Comparison of ENCODE assay signal across 1 cellular context in genomic region chr2:147033046-147033445, GRCh38.
A peak's percentile ranks its signal among the peaks of the same experiment; 100 is the strongest.
TF ChIP-seq lines count a peak whose summit lies in the region.

No MANE protein-coding gene starts in this region.

TF ChIP-seq in endothelial cell of umbilical vein, 7 proteins besides CTCF, POLR2A, EP300 and RAD21:
- TF ChIP-seq JUN (IDR thresholded peaks at IDR 0.05; ENCODE audit: borderline replicate concordance, insufficient read depth, insufficient read length, low read depth) (no peak), POLR2AphosphoS5 (IDR thresholded peaks at IDR 0.05; ENCODE audit: insufficient read depth, low read depth, low read length) (no peak), FOS (IDR thresholded peaks at IDR 0.05; ENCODE audit: borderline replicate concordance, insufficient read depth, low read length) (peak; percentile 43), EZH2 (IDR thresholded peaks at IDR 0.05; ENCODE audit: borderline replicate concordance, low read depth, low read length, severe bottlenecking) (no peak), MYC (IDR thresholded peaks at IDR 0.05; ENCODE audit: low read depth, low read length) (no peak), MAX (IDR thresholded peaks at IDR 0.05; ENCODE audit: insufficient read depth, insufficient read length) (no peak), GATA2 (IDR thresholded peaks at IDR 0.05; ENCODE audit: insufficient read depth, insufficient read length, low read depth, low read length) (peak; percentile 21)
